Comparison of ENCODE assay signal across 23 cellular contexts in genomic region chr18:58514773-58515172, GRCh38.
"Had no signal": no experiment of that assay in that cellular context is flagged by ENCODE, and none has a peak within 500 bp of the region (broad histone marks: within the 10 kb centered on the region; RNA-seq: fewer than 3 reads in every experiment).

No MANE protein-coding gene starts in this region.

- H3K9me3 Mint-ChIP-seq: activated CD4-positive, alpha-beta T cell treated with anti-CD3 and anti-CD28 coated beads, Interleukin-2, amount 10 ng/mL, durations not matched to agents 7 days and 5 days; activated CD8-positive, alpha-beta T cell treated with anti-CD3 and anti-CD28 coated beads for 36 hours; activated T-cell treated with anti-CD3 and anti-CD28 coated beads, Interleukin-2, amount 50 U/mL, for 72 hours had no signal

- ATAC-seq: activated CD8-positive, alpha-beta T cell treated with anti-CD3 and anti-CD28 coated beads for 36 hours; activated T-cell treated with anti-CD3 and anti-CD28 coated beads, Interleukin-2, amount 50 U/mL, for 72 hours; esophagus mucosa had no signal

- H3K27me3 ChIP-seq: brain microvascular endothelial cell had no signal

- H3K36me3 ChIP-seq: brain microvascular endothelial cell had no signal

- H3K4me3 Mint-ChIP-seq: activated CD4-positive, alpha-beta T cell treated with anti-CD3 and anti-CD28 coated beads, Interleukin-2, amount 10 ng/mL, durations not matched to agents 7 days and 5 days; activated CD8-positive, alpha-beta T cell treated with anti-CD3 and anti-CD28 coated beads for 36 hours; activated naive CD8-positive, alpha-beta T cell; activated T-cell treated with anti-CD3 and anti-CD28 coated beads, Interleukin-2, amount 50 U/mL, for 24 hours; activated T-cell treated with anti-CD3 and anti-CD28 coated beads, Interleukin-2, amount 50 U/mL, for 72 hours had no signal

- H3K27me3 Mint-ChIP-seq: activated naive CD8-positive, alpha-beta T cell had no signal

- H3K36me3 Mint-ChIP-seq: activated naive CD8-positive, alpha-beta T cell had no signal

- H3K27ac ChIP-seq: brain microvascular endothelial cell had no signal

- H3K27ac Mint-ChIP-seq: activated CD4-positive, alpha-beta T cell treated with anti-CD3 and anti-CD28 coated beads, Interleukin-2, amount 10 ng/mL, durations not matched to agents 7 days and 5 days; activated CD8-positive, alpha-beta T cell treated with anti-CD3 and anti-CD28 coated beads for 36 hours; activated naive CD8-positive, alpha-beta T cell; activated T-cell treated with anti-CD3 and anti-CD28 coated beads, Interleukin-2, amount 50 U/mL, for 24 hours; activated T-cell treated with anti-CD3 and anti-CD28 coated beads, Interleukin-2, amount 50 U/mL, for 72 hours had no signal

- H3K4me1 Mint-ChIP-seq: activated CD4-positive, alpha-beta T cell treated with anti-CD3 and anti-CD28 coated beads, Interleukin-2, amount 10 ng/mL, durations not matched to agents 7 days and 5 days had no signal

- DNase-seq: activated CD4-positive, alpha-beta T cell treated with anti-CD3 and anti-CD28 coated beads for 1 hour; activated CD4-positive, alpha-beta T cell treated with anti-CD3 and anti-CD28 coated beads for 4 hours; activated CD4-positive, alpha-beta T cell treated with anti-CD3 and anti-CD28 coated beads, Interleukin-2, amount 10 ng/mL, durations not matched to agents 7 days and 5 days; activated CD4-positive, alpha-beta T cell treated with anti-CD3 and anti-CD28 coated beads, Interleukin-2, amount 50 U/mL, for 4 hours; activated CD8-positive, alpha-beta memory T cell treated with anti-CD3 and anti-CD28 coated beads for 24 hours; activated CD8-positive, alpha-beta memory T cell treated with anti-CD3 and anti-CD28 coated beads, Interleukin-2, amount 50 U/mL, for 4 hours; activated CD8-positive, alpha-beta T cell treated with anti-CD3 and anti-CD28 coated beads for 36 hours; activated gamma-delta T cell treated with Interleukin-2 at 50 U/mL for 16 hours; activated naive CD4-positive, alpha-beta T cell treated with anti-CD3 and anti-CD28 coated beads, Interleukin-2, amount 50 U/mL, for 16 hours; activated naive CD4-positive, alpha-beta T cell treated with Interleukin-2 at 50 U/mL for 16 hours; activated T-cell treated with anti-CD3 and anti-CD28 coated beads for 4 hours; activated T-cell treated with anti-CD3 and anti-CD28 coated beads, Interleukin-2, amount 50 U/mL, for 24 hours; activated T-cell treated with anti-CD3 and anti-CD28 coated beads, Interleukin-2, amount 50 U/mL, for 72 hours; amniotic stem cell; anterior cingulate cortex; brain microvascular endothelial cell; caudate nucleus; effector CD8-positive, alpha-beta T cell; foreskin fibroblast; head of caudate nucleus; T-helper 2 cell had no signal
